In genomic region chr5:161358446-161358845, GRCh38 we compare ENCODE assay signal across 37 cellular contexts.
"Had no signal": no experiment of that assay in that cellular context is flagged by ENCODE, and none has a peak within 500 bp of the region (broad histone marks: within the 10 kb centered on the region; RNA-seq: fewer than 3 reads in every experiment).

No MANE protein-coding gene starts in this region.

- H3K4me3 Mint-ChIP-seq: activated naive CD4-positive, alpha-beta T cell treated with anti-CD3 and anti-CD28 coated beads for 36 hours; activated naive CD4-positive, alpha-beta T cell treated with anti-CD3 and anti-CD28 coated beads, Interleukin-2, amount 10 ng/mL, durations not matched to agents 7 days and 5 days; activated naive CD4-positive, alpha-beta T cell treated with anti-CD3 and anti-CD28 coated beads, Interleukin-2, amount 50 U/mL, for 24 hours; activated naive CD8-positive, alpha-beta T cell; activated naive CD8-positive, alpha-beta T cell treated with anti-CD3 and anti-CD28 coated beads for 36 hours; activated naive CD8-positive, alpha-beta T cell treated with anti-CD3 and anti-CD28 coated beads, Interleukin-2, amount 10 ng/mL, durations not matched to agents 7 days and 5 days; activated naive CD8-positive, alpha-beta T cell treated with anti-CD3 and anti-CD28 coated beads, Interleukin-2, amount 50 U/mL, for 24 hours; activated T-cell treated with anti-CD3 and anti-CD28 coated beads, Interleukin-2, amount 50 U/mL, for 24 hours; activated T-cell treated with anti-CD3 and anti-CD28 coated beads, Interleukin-2, amount 50 U/mL, for 4 hours; activated T-cell treated with anti-CD3 and anti-CD28 coated beads, Interleukin-2, amount 50 U/mL, for 72 hours; activated T-helper 1 cell treated with anti-CD3 and anti-CD28 coated beads, Interleukin-12 subunit alpha, Interleukin-12 subunit beta, Interleukin-2, Interleukin-4 antibody, amounts not matched to agents 30 ng/mL and 10 ng/mL and 1 ng/mL, durations not matched to agents 14 hours and 24 hours and 36 hours; activated T-helper 17 cell treated with anti-CD3 and anti-CD28 coated beads, Interleukin-2, amount 50 U/mL, for 72 hours; brain; central memory CD8-positive, alpha-beta T cell had no signal

- H3K4me3 ChIP-seq: adrenal gland, ascending aorta, body of pancreas, breast epithelium, cardiac muscle cell had no signal

- H3K36me3 Mint-ChIP-seq: activated naive CD4-positive, alpha-beta T cell treated with anti-CD3 and anti-CD28 coated beads, Interleukin-2, amount 10 ng/mL, durations not matched to agents 7 days and 5 days; activated naive CD4-positive, alpha-beta T cell treated with anti-CD3 and anti-CD28 coated beads, Interleukin-2, amount 50 U/mL, for 24 hours; activated naive CD4-positive, alpha-beta T cell treated with anti-CD3 and anti-CD28 coated beads, Interleukin-2, amount 50 U/mL, for 72 hours; activated naive CD8-positive, alpha-beta T cell; activated naive CD8-positive, alpha-beta T cell treated with anti-CD3 and anti-CD28 coated beads for 36 hours; activated naive CD8-positive, alpha-beta T cell treated with anti-CD3 and anti-CD28 coated beads, Interleukin-2, amount 10 ng/mL, durations not matched to agents 7 days and 5 days; brain had no signal

- H3K4me1 ChIP-seq: adrenal gland, ascending aorta, body of pancreas, breast epithelium had no signal

- H3K27me3 Mint-ChIP-seq: activated naive CD4-positive, alpha-beta T cell treated with anti-CD3 and anti-CD28 coated beads, Interleukin-2, amount 10 ng/mL, durations not matched to agents 7 days and 5 days; activated naive CD4-positive, alpha-beta T cell treated with anti-CD3 and anti-CD28 coated beads, Interleukin-2, amount 50 U/mL, for 24 hours; activated naive CD8-positive, alpha-beta T cell; activated naive CD8-positive, alpha-beta T cell treated with anti-CD3 and anti-CD28 coated beads for 36 hours; activated naive CD8-positive, alpha-beta T cell treated with anti-CD3 and anti-CD28 coated beads, Interleukin-2, amount 10 ng/mL, durations not matched to agents 7 days and 5 days; activated naive CD8-positive, alpha-beta T cell treated with anti-CD3 and anti-CD28 coated beads, Interleukin-2, amount 50 U/mL, for 24 hours; activated T-cell treated with anti-CD3 and anti-CD28 coated beads, Interleukin-2, amount 50 U/mL, for 24 hours; activated T-helper 17 cell treated with anti-CD3 and anti-CD28 coated beads, Interleukin-2, amount 50 U/mL, for 72 hours; brain; central memory CD8-positive, alpha-beta T cell had no signal

- H3K9me3 ChIP-seq: adrenal gland, ascending aorta, body of pancreas, breast epithelium had no signal

- H3K4me1 Mint-ChIP-seq: activated naive CD4-positive, alpha-beta T cell treated with anti-CD3 and anti-CD28 coated beads, Interleukin-2, amount 10 ng/mL, durations not matched to agents 7 days and 5 days; activated naive CD4-positive, alpha-beta T cell treated with anti-CD3 and anti-CD28 coated beads, Interleukin-2, amount 50 U/mL, for 24 hours; activated naive CD8-positive, alpha-beta T cell treated with anti-CD3 and anti-CD28 coated beads for 36 hours; activated naive CD8-positive, alpha-beta T cell treated with anti-CD3 and anti-CD28 coated beads, Interleukin-2, amount 10 ng/mL, durations not matched to agents 7 days and 5 days; activated naive CD8-positive, alpha-beta T cell treated with anti-CD3 and anti-CD28 coated beads, Interleukin-2, amount 50 U/mL, for 24 hours; activated T-helper 17 cell treated with anti-CD3 and anti-CD28 coated beads, Interleukin-2, amount 50 U/mL, for 72 hours; brain; central memory CD8-positive, alpha-beta T cell had no signal

- H3K36me3 ChIP-seq: adrenal gland, ascending aorta, brain microvascular endothelial cell, breast epithelium, cardiac muscle cell had no signal

- H3K27ac ChIP-seq: adrenal gland, ascending aorta, body of pancreas, brain microvascular endothelial cell, breast epithelium, cardiac muscle cell had no signal

- ATAC-seq: activated naive CD4-positive, alpha-beta T cell treated with anti-CD3 and anti-CD28 coated beads, Interleukin-2, amount 50 U/mL, for 72 hours; activated naive CD8-positive, alpha-beta T cell treated with anti-CD3 and anti-CD28 coated beads, Interleukin-2, amount 50 U/mL, for 24 hours; activated T-cell treated with anti-CD3 and anti-CD28 coated beads, Interleukin-2, amount 50 U/mL, for 4 hours; activated T-cell treated with anti-CD3 and anti-CD28 coated beads, Interleukin-2, amount 50 U/mL, for 72 hours; activated T-helper 17 cell treated with anti-CD3 and anti-CD28 coated beads, Interleukin-2, amount 50 U/mL, for 72 hours; body of pancreas had no signal

- DNase-seq: activated effector memory CD4-positive, alpha-beta T cell treated with anti-CD3 and anti-CD28 coated beads, Interleukin-2, amount 50 U/mL, for 16 hours; activated effector memory CD4-positive, alpha-beta T cell treated with Interleukin-2 at 50 U/mL for 16 hours; activated gamma-delta T cell; activated gamma-delta T cell treated with Interleukin-2 at 50 U/mL for 16 hours; activated naive CD4-positive, alpha-beta T cell; activated naive CD4-positive, alpha-beta T cell treated with anti-CD3 and anti-CD28 coated beads for 36 hours; activated naive CD4-positive, alpha-beta T cell treated with anti-CD3 and anti-CD28 coated beads, Interleukin-2, amount 10 ng/mL, durations not matched to agents 7 days and 5 days; activated naive CD4-positive, alpha-beta T cell treated with anti-CD3 and anti-CD28 coated beads, Interleukin-2, amount 50 U/mL, for 16 hours; activated naive CD4-positive, alpha-beta T cell treated with Interleukin-2 at 50 U/mL for 16 hours; activated naive CD8-positive, alpha-beta T cell treated with anti-CD3 and anti-CD28 coated beads for 36 hours; activated naive CD8-positive, alpha-beta T cell treated with anti-CD3 and anti-CD28 coated beads, Interleukin-2, amount 10 ng/mL, durations not matched to agents 7 days and 5 days; activated naive CD8-positive, alpha-beta T cell treated with anti-CD3 and anti-CD28 coated beads, Interleukin-2, amount 50 U/mL, for 24 hours; activated T-cell treated with anti-CD3 and anti-CD28 coated beads, Interleukin-2, amount 50 U/mL, for 1 hour; activated T-cell treated with anti-CD3 and anti-CD28 coated beads, Interleukin-2, amount 50 U/mL, for 24 hours; activated T-cell treated with anti-CD3 and anti-CD28 coated beads, Interleukin-2, amount 50 U/mL, for 4 hours; activated T-cell treated with anti-CD3 and anti-CD28 coated beads, Interleukin-2, amount 50 U/mL, for 48 hours; activated T-cell treated with anti-CD3 and anti-CD28 coated beads, Interleukin-2, amount 50 U/mL, for 72 hours; adrenal gland; amniotic stem cell; amygdala; anterior cingulate cortex; aorta; body of pancreas; brain microvascular endothelial cell; central memory CD4-positive, alpha-beta T cell; cerebellar nuclear complex had no signal

- H3K27me3 ChIP-seq: adrenal gland, ascending aorta, body of pancreas, brain microvascular endothelial cell, breast epithelium, cardiac muscle cell had no signal

- H3K9me3 Mint-ChIP-seq: activated naive CD8-positive, alpha-beta T cell treated with anti-CD3 and anti-CD28 coated beads, Interleukin-2, amount 10 ng/mL, durations not matched to agents 7 days and 5 days; activated naive CD8-positive, alpha-beta T cell treated with anti-CD3 and anti-CD28 coated beads, Interleukin-2, amount 50 U/mL, for 24 hours; activated T-cell treated with anti-CD3 and anti-CD28 coated beads, Interleukin-2, amount 50 U/mL, for 24 hours; activated T-helper 1 cell treated with anti-CD3 and anti-CD28 coated beads, Interleukin-12 subunit alpha, Interleukin-12 subunit beta, Interleukin-2, Interleukin-4 antibody, amounts not matched to agents 30 ng/mL and 10 ng/mL and 1 ng/mL, durations not matched to agents 14 hours and 24 hours and 36 hours; activated T-helper 17 cell treated with anti-CD3 and anti-CD28 coated beads, Interleukin-2, amount 50 U/mL, for 72 hours; central memory CD8-positive, alpha-beta T cell had no signal

- H3K27ac Mint-ChIP-seq: activated naive CD4-positive, alpha-beta T cell treated with anti-CD3 and anti-CD28 coated beads for 36 hours; activated naive CD4-positive, alpha-beta T cell treated with anti-CD3 and anti-CD28 coated beads, Interleukin-2, amount 10 ng/mL, durations not matched to agents 7 days and 5 days; activated naive CD4-positive, alpha-beta T cell treated with anti-CD3 and anti-CD28 coated beads, Interleukin-2, amount 50 U/mL, for 24 hours; activated naive CD4-positive, alpha-beta T cell treated with anti-CD3 and anti-CD28 coated beads, Interleukin-2, amount 50 U/mL, for 72 hours; activated naive CD8-positive, alpha-beta T cell; activated naive CD8-positive, alpha-beta T cell treated with anti-CD3 and anti-CD28 coated beads for 36 hours; activated naive CD8-positive, alpha-beta T cell treated with anti-CD3 and anti-CD28 coated beads, Interleukin-2, amount 10 ng/mL, durations not matched to agents 7 days and 5 days; activated naive CD8-positive, alpha-beta T cell treated with anti-CD3 and anti-CD28 coated beads, Interleukin-2, amount 50 U/mL, for 24 hours; activated T-cell treated with anti-CD3 and anti-CD28 coated beads, Interleukin-2, amount 50 U/mL, for 24 hours; activated T-cell treated with anti-CD3 and anti-CD28 coated beads, Interleukin-2, amount 50 U/mL, for 72 hours; activated T-helper 1 cell treated with anti-CD3 and anti-CD28 coated beads, Interleukin-12 subunit alpha, Interleukin-12 subunit beta, Interleukin-2, Interleukin-4 antibody, amounts not matched to agents 30 ng/mL and 10 ng/mL and 1 ng/mL, durations not matched to agents 14 hours and 24 hours and 36 hours; activated T-helper 17 cell treated with anti-CD3 and anti-CD28 coated beads, Interleukin-2, amount 50 U/mL, for 72 hours; activated T-helper 2 cell treated with anti-CD3 and anti-CD28 coated beads, Interferon-gamma antibody, Interleukin-2, Interleukin-4, amounts not matched to agents 10 μg/mL and 5 μg/mL and 100 μg/mL, durations not matched to agents 14 hours and 24 hours and 36 hours; brain had no signal
